ENCODE assay signal across 8 cellular contexts in the genomic region with DNA sequence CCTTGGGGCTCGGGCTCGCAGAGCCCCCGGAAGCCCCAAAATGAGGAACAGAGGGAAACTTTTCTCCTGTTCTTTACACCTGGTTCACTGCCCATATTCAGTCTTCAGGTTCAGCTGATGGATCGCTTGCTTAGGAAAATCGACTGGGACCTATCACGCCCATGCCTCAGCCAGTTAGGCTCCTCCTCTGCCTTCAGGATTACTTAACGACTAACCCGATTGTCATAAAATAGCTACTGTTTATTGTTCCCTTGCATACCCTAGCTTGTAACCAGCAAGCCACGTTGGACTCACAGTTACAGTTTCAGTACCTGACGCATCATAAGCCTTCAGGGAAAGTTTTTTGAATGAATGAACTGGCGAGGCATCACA. TPM values are rescaled to one million over a fixed set of nuclear protein-coding genes. Genes with fewer than 3 reads are reported as not detected.
DNase-seq lines count a peak whose midpoint lies in the region; ATAC-seq, FAIRE-seq and TF ChIP-seq lines count a peak whose summit lies in the region.

No MANE protein-coding gene starts in this region.

- no peak overlapping the region for H2BK5ac ChIP-seq in IMR-90 (ENCODE audit: low read depth, low read length, poor library complexity, severe bottlenecking)

- H3K4ac ChIP-seq in IMR-90 (ENCODE audit: low read depth, low read length), result peak overlapping the region; percentile 46

- peak overlapping the region; percentile 91 to 97 (median 91) for H3K4me3 Mint-ChIP-seq in CD8-positive, alpha-beta memory T cell

- peaks cover 6 to 52% (median 12%) of the 10 kb centered on the region in 3 donors for H3K36me3 Mint-ChIP-seq in CD8-positive, alpha-beta memory T cell

- H3K4me1 ChIP-seq in CD8-positive, alpha-beta memory T cell (ENCODE audit: insufficient read depth, low read length), result peaks cover 25% of the 10 kb centered on the region
- H3K4me1 ChIP-seq in IMR-90 (ENCODE audit: control insufficient read depth, insufficient read depth, low read length) (peaks cover 2% of the 10 kb centered on the region; the same call in 1 of the 2 replicates), mucosa of stomach (ENCODE audit: control insufficient read depth, insufficient read depth, low read length) (peaks cover 16% of the 10 kb centered on the region)

- H3K23ac ChIP-seq in IMR-90 (ENCODE audit: low read depth, low read length), result peak overlapping the region; percentile 90

- intact Hi-C loops in IMR-90 (cut with micrococcal nuclease), result loop anchor here (2.0 kb wide), 2 partner anchors 498 to 506 kb away; no protein-coding TSS in a partner anchor

- ATAC-seq in IMR-90 (ENCODE audit: low read depth) (peak; percentile 1), GM21576 (IDR thresholded peaks at IDR 0.05; ENCODE audit: unreplicated experiment) (no peak)

- peak overlapping the region; percentile 45 for H3K56ac ChIP-seq in IMR-90 (ENCODE audit: extremely low read depth, insufficient read depth, low read length)

- peaks cover 26 to 44% (median 29%) of the 10 kb centered on the region in 3 donors for H3K4me1 Mint-ChIP-seq in CD8-positive, alpha-beta memory T cell

- peak overlapping the region; percentile 93 for H3K4me2 ChIP-seq in IMR-90 (ENCODE audit: low read depth, low read length)

- no peaks in the 10 kb centered on the region for H3K9me3 ChIP-seq in CD8-positive, alpha-beta memory T cell (ENCODE audit: low read length)
- H3K9me3 ChIP-seq in IMR-90 (ENCODE audit: control insufficient read depth, insufficient read depth, low read length) (no peaks in the 10 kb centered on the region), mucosa of stomach (ENCODE audit: control insufficient read depth, low read length) (no peaks in the 10 kb centered on the region)

- H3K27ac Mint-ChIP-seq in CD8-positive, alpha-beta memory T cell, result peak overlapping the region; percentile 90 to 99 (median 93)

- H3K27ac ChIP-seq in CD8-positive, alpha-beta memory T cell (ENCODE audit: low read depth, low read length), result peak overlapping the region; percentile 95
- peak overlapping the region; percentile 33; the same call in 1 of the 2 replicates for H3K27ac ChIP-seq in IMR-90 (ENCODE audit: insufficient read depth, low read length)

- dilution Hi-C loops in IMR-90 (cut with HindIII; ENCODE audit: low sequenced_read_pairs, unreplicated experiment), result no loop called here

- POLR2A ChIA-PET in CD8-positive, alpha-beta memory T cell (lab: Charles Lee), result interaction anchor here (1.7 kb wide), 1 partner anchor 48 kb away, joined by 18 read pairs; a partner anchor contains a TSS
- POLR2A ChIA-PET in IMR-90 (lab: Charles Lee; ENCODE audit: unreplicated experiment), result no interaction called here

- no peak overlapping the region for H4K91ac ChIP-seq in IMR-90 (ENCODE audit: insufficient read depth, low read depth, low read length)

- no peaks in the 10 kb centered on the region for H3K27me3 ChIP-seq in CD8-positive, alpha-beta memory T cell (ENCODE audit: insufficient read depth, low read length, poor library complexity, severe bottlenecking)
- no peaks in the 10 kb centered on the region for H3K27me3 ChIP-seq in IMR-90 (ENCODE audit: control insufficient read depth, insufficient read depth, low read length)
- H3K27me3 ChIP-seq in bronchial epithelial cell (ENCODE audit: control insufficient read depth, insufficient read depth, low read length), result no peaks in the 10 kb centered on the region
- no peaks in the 10 kb centered on the region for H3K27me3 ChIP-seq in mucosa of stomach (ENCODE audit: control insufficient read depth, insufficient read depth, low read length)

- peak overlapping the region; percentile 97 for H2AK9ac ChIP-seq in IMR-90 (replicated peaks; ENCODE audit: low read depth, low read length, poor library complexity)

- CTCF ChIA-PET in CD8-positive, alpha-beta memory T cell (lab: Charles Lee), result interaction anchor here (1.2 to 1.7 kb wide), 2 partner anchors 24 to 48 kb away, joined by 4 read pairs; a partner anchor contains a TSS
- CTCF ChIA-PET in IMR-90 (lab: Yijun Ruan, JAX), result no interaction called here

- no peak overlapping the region for H2BK15ac ChIP-seq in IMR-90 (ENCODE audit: low read depth, low read length)

- H3K9me3 Mint-ChIP-seq in CD8-positive, alpha-beta memory T cell, result no peaks in the 10 kb centered on the region

- no peak for FAIRE-seq in bronchial epithelial cell (lab: Jason Lieb, UNC)

- H3K9me1 ChIP-seq in IMR-90 (ENCODE audit: insufficient read depth, low read length), result 0 out of 2 replicates have a peak, but pooled peaks cover 3% of the 10 kb centered on the region

- TF ChIP-seq CTCF in IMR-90 (conservative IDR thresholded peaks at IDR 0.05; ENCODE audit: low read depth, low read length), result no peak
- no peak for TF ChIP-seq CTCF in bronchial epithelial cell (IDR thresholded peaks at IDR 0.05; ENCODE audit: insufficient read depth, low read length, severe bottlenecking)

- H4K8ac ChIP-seq in IMR-90 (ENCODE audit: low read depth in 2 of 2, low read length in 2 of 2), result peak overlapping the region in 1 of 2 experiments; percentile 3; a peak in 1 of 4 replicates

- no peak for TF ChIP-seq RAD21 in IMR-90 (IDR thresholded peaks at IDR 0.05; ENCODE audit: low read length)

- H3K36me3 ChIP-seq in CD8-positive, alpha-beta memory T cell (ENCODE audit: insufficient read depth, low read length), result peaks cover 32% of the 10 kb centered on the region
- H3K36me3 ChIP-seq in IMR-90 (ENCODE audit: control insufficient read depth, insufficient read depth, low read length), result peaks cover 32% of the 10 kb centered on the region
- peaks cover 12% of the 10 kb centered on the region for H3K36me3 ChIP-seq in bronchial epithelial cell (ENCODE audit: control insufficient read depth, insufficient read depth, low read length)
- H3K36me3 ChIP-seq in mucosa of stomach (ENCODE audit: control insufficient read depth, insufficient read depth, low read length), result peaks cover 4% of the 10 kb centered on the region

- H3K4me3 ChIP-seq in CD8-positive, alpha-beta memory T cell (ENCODE audit: low read length), result peak overlapping the region; percentile 76
- H3K4me3 ChIP-seq in IMR-90 (ENCODE audit: insufficient read depth, low read depth, low read length) (peak overlapping the region; percentile 89), bronchial epithelial cell (ENCODE audit: low read depth, low read length) (peak overlapping the region; percentile 97), mucosa of stomach (ENCODE audit: low read length) (peak overlapping the region; percentile 26)

- H3K9ac ChIP-seq in IMR-90 (ENCODE audit: low read depth, low read length), result peak overlapping the region; percentile 99
- H3K9ac ChIP-seq in mucosa of stomach (ENCODE audit: low read length), result peak overlapping the region; percentile 99

- DNase-seq in CD8-positive, alpha-beta memory T cell, result no peak
- DNase-seq in IMR-90 (peak; percentile 14), bronchial epithelial cell (ENCODE audit: low read depth) (peak; percentile 31), OCI-M2 (lab: John Stamatoyannopoulos, UW; ENCODE audit: unreplicated experiment) (no peak), SHP77 treated with DMSO at 0.1 percent for 48 hours (lab: John Stamatoyannopoulos, UW) (no peak)
- DNase-seq in stimulated activated CD4-positive, alpha-beta T cell treated with anti-CD3 and anti-CD28 coated beads, Interleukin-2, amount 100 ng/mL, for 24 hours, result no peak

- H3K18ac ChIP-seq in IMR-90 (ENCODE audit: low read depth, low read length), result no peak overlapping the region

- H2AFZ ChIP-seq in IMR-90 (replicated peaks; ENCODE audit: low read length, poor library complexity), result peak overlapping the region; percentile 97

- 0% methylated on average over 6 of the region's 11 CpGs; no CpG with 5 or more reads in 1 of the 2 experiments for WGBS in IMR-90 (ENCODE audit: extremely low coverage in 2 of 2, insufficient read length in 1 of 2), 2 experiments

- BruUV-seq in IMR-90 (replicated peaks; lab: Mats Ljungman, UMichigan), result no TSS peak

- H4K20me1 ChIP-seq in IMR-90 (ENCODE audit: insufficient read depth, low read length), result peaks cover 40% of the 10 kb centered on the region

- no peak for TF ChIP-seq POLR2A in IMR-90 (IDR thresholded peaks at IDR 0.05; ENCODE audit: low read depth, low read length)

- H2BK20ac ChIP-seq in IMR-90 (ENCODE audit: low read depth, low read length), result no peak overlapping the region

- 0 out of 2 replicates have a peak overlapping the region, but pooled peaks have one; percentile 13 for H2BK120ac ChIP-seq in IMR-90 (ENCODE audit: low read depth, low read length)

- peaks cover 3 to 37% of the 10 kb centered on the region in 2 experiments for H3K79me1 ChIP-seq in IMR-90 (ENCODE audit: low read depth in 1 of 2, low read length in 2 of 2)

- H3K14ac ChIP-seq in IMR-90 (replicated peaks; ENCODE audit: low read depth, low read length), result peak overlapping the region; percentile 76

- H4K5ac ChIP-seq in IMR-90 (ENCODE audit: low read depth, low read length), result no peak overlapping the region

- H3K27me3 Mint-ChIP-seq in CD8-positive, alpha-beta memory T cell, result no peaks in the 10 kb centered on the region

- in situ Hi-C loops in IMR-90 (cut with MboI; ENCODE audit: low sequenced_read_pairs), result no loop called here

- peak overlapping the region; percentile 75; the same call in 1 of the 2 replicates for H2AK5ac ChIP-seq in IMR-90 (ENCODE audit: low read depth, low read length)

TF ChIP-seq in IMR-90, 13 proteins besides CTCF, POLR2A, EP300 and RAD21 (continues in another document):
- TF ChIP-seq MAZ (IDR thresholded peaks at IDR 0.05; ENCODE audit: borderline replicate concordance, low read depth, low read length), result no peak
- TF ChIP-seq BHLHE40 (IDR thresholded peaks at IDR 0.05; ENCODE audit: low read depth, low read length), result no peak

RNA-seq across cellular contexts. Expression of a gene that starts 0.7 kb away (rescaled TPM):
- total RNA-seq in CD8-positive, alpha-beta memory T cell, result 100 to 1,000 TPM; 215 to 239 TPM
- polyA plus RNA-seq in CD8-positive, alpha-beta memory T cell, result 74.5 TPM
- total RNA-seq in IMR-90 (2012; rRNA removed) (36.7 and 98.0 TPM in 2 replicates), bronchial epithelial cell (79.0 and 99.9 TPM in 2 replicates)
- polyA plus RNA-seq in IMR-90 (2012; rRNA removed), result 161 and 196 TPM in 2 replicates
- 51.4 and 70.0 TPM in 2 replicates for polyA plus RNA-seq in IMR-90 (2012; cell fraction: cytosol; rRNA removed)
- polyA plus RNA-seq in IMR-90 (2012; cell fraction: nucleus; rRNA removed; ENCODE audit: low replicate concordance), result 55.1 and 182 TPM in 2 replicates

RNA-seq across cellular contexts. Expression of a gene that starts 33.9 kb away (rescaled TPM):
- under 1 TPM; 0.18 to 0.20 TPM for total RNA-seq in CD8-positive, alpha-beta memory T cell
- not detected for polyA plus RNA-seq in CD8-positive, alpha-beta memory T cell
- total RNA-seq in IMR-90 (2012; rRNA removed) (not detected in 2 replicates), bronchial epithelial cell (not detected in 2 replicates)
- 0.03 and 0.04 TPM in 2 replicates for polyA plus RNA-seq in IMR-90 (2012; rRNA removed)
- polyA plus RNA-seq in IMR-90 (2012; cell fraction: cytosol; rRNA removed), result 0.01 TPM in 1 of 2 replicates, not detected in the other
- polyA plus RNA-seq in IMR-90 (2012; cell fraction: nucleus; rRNA removed; ENCODE audit: low replicate concordance), result 0.13 and 0.34 TPM in 2 replicates

RNA-seq across cellular contexts. Expression of a gene that starts 46.7 kb away (rescaled TPM):
- total RNA-seq in CD8-positive, alpha-beta memory T cell, result 100 to 1,000 TPM; 423 to 438 TPM
- 169 TPM for polyA plus RNA-seq in CD8-positive, alpha-beta memory T cell
- total RNA-seq in IMR-90 (2012; rRNA removed) (23.1 and 25.6 TPM in 2 replicates), bronchial epithelial cell (7.4 and 10.8 TPM in 2 replicates)
- polyA plus RNA-seq in IMR-90 (2012; rRNA removed), result 160 and 203 TPM in 2 replicates
- 336 and 350 TPM in 2 replicates for polyA plus RNA-seq in IMR-90 (2012; cell fraction: cytosol; rRNA removed)
- 66.9 and 159 TPM in 2 replicates for polyA plus RNA-seq in IMR-90 (2012; cell fraction: nucleus; rRNA removed; ENCODE audit: low replicate concordance)

Comparison
In these comparisons a context has a peak if more than half of its experiments do, and no peak if none do; other contexts are left out.
1. DNase-seq: peak in IMR-90 (single experiment) and bronchial epithelial cell (single experiment); none in CD8-positive, alpha-beta memory T cell (0 of 5), OCI-M2 (single experiment), stimulated activated CD4-positive, alpha-beta T cell treated with anti-CD3 and anti-CD28 coated beads, Interleukin-2, amount 100 ng/mL, for 24 hours (0 of 2) and SHP77 treated with DMSO at 0.1 percent for 48 hours (single experiment).
2. H3K4me3 ChIP-seq: peak in every context shown above with its lines; median percentile 97 in bronchial epithelial cell; 89 in IMR-90; 76 in CD8-positive, alpha-beta memory T cell; 26 in mucosa of stomach.
3. RNA of a gene that starts 46.7 kb away (total RNA-seq): 423 to 438 TPM in CD8-positive, alpha-beta memory T cell; 23.1 to 25.6 TPM in IMR-90 and 7.4 to 10.8 TPM in bronchial epithelial cell; every median in the first group is over 10 times any median in the second.